In genomic region chr3:71415708-71416108, GRCh38 we compare ENCODE assay signal across 16 cellular contexts.
DNase-seq lines count a peak whose midpoint lies in the region; ATAC-seq and TF ChIP-seq lines count a peak whose summit lies in the region.
"Had no signal": no experiment of that assay in that cellular context is flagged by ENCODE, and none has a peak within 500 bp of the region (broad histone marks: within the 10 kb centered on the region; RNA-seq: fewer than 3 reads in every experiment).

No MANE protein-coding gene starts in this region.

- no peak for TF ChIP-seq CTCF in KMS-11 (conservative IDR thresholded peaks at IDR 0.05; ENCODE audit: low read depth, low read length)
- no peak for TF ChIP-seq CTCF in lower leg skin (IDR thresholded peaks at IDR 0.05)

- H3K27ac Mint-ChIP-seq in activated CD4-positive, alpha-beta T cell treated with anti-CD3 and anti-CD28 coated beads, Interleukin-2, amount 10 ng/mL, durations not matched to agents 7 days and 5 days: peak overlapping the region; percentile 68
- peak overlapping the region; percentile 93 for H3K27ac Mint-ChIP-seq in activated naive CD8-positive, alpha-beta T cell treated with anti-CD3 and anti-CD28 coated beads for 36 hours
- H3K27ac Mint-ChIP-seq in naive thymus-derived CD8-positive, alpha-beta T cell: peak overlapping the region; percentile 91 to 99 (median 96)
- H3K27ac Mint-ChIP-seq: GM23338 had no signal

- TF ChIP-seq POLR2A in lower leg skin (IDR thresholded peaks at IDR 0.05): no peak

- WGBS in lower leg skin, 2 donors: 72 to 82% methylated on average over 2 of the region's 2 CpGs

- H3K36me3 ChIP-seq in KMS-11 (ENCODE audit: insufficient read depth): no peaks in the 10 kb centered on the region
- H3K36me3 ChIP-seq: upper lobe of left lung had no signal

- H3K9me3 Mint-ChIP-seq in activated CD4-positive, alpha-beta T cell treated with anti-CD3 and anti-CD28 coated beads, Interleukin-2, amount 10 ng/mL, durations not matched to agents 7 days and 5 days: no peaks in the 10 kb centered on the region
- H3K9me3 Mint-ChIP-seq in activated naive CD8-positive, alpha-beta T cell treated with anti-CD3 and anti-CD28 coated beads for 36 hours: peaks cover 1% of the 10 kb centered on the region
- no peaks in the 10 kb centered on the region for H3K9me3 Mint-ChIP-seq in naive thymus-derived CD8-positive, alpha-beta T cell
- H3K9me3 Mint-ChIP-seq: GM23338 had no signal

- intact Hi-C loops in lower leg skin (cut with DNase I; ENCODE audit: low total_unique reads): no loop called here

- no peak for DNase-seq in activated CD4-positive, alpha-beta T cell treated with anti-CD3 and anti-CD28 coated beads, Interleukin-2, amount 10 ng/mL, durations not matched to agents 7 days and 5 days
- no peak for DNase-seq in activated CD4-positive, alpha-beta T cell treated with anti-CD3 and anti-CD28 coated beads for 48 hours
- no peak for DNase-seq in activated naive CD8-positive, alpha-beta T cell treated with anti-CD3 and anti-CD28 coated beads for 36 hours
- peak in 4 of 10 donors; percentile 48 to 70 (median 60) for DNase-seq in naive thymus-derived CD8-positive, alpha-beta T cell
- DNase-seq in amniotic stem cell (lab: John Stamatoyannopoulos, UW): no peak
- no peak for DNase-seq in lower leg skin (ENCODE audit: low spot score in 2 of 2)
- DNase-seq in COLO829 (ENCODE audit: low spot score): no peak
- DNase-seq: islet precursor cell; NCI-H2029 treated with DMSO at 0.1 percent for 48 hours; NCI-H510A treated with DMSO at 0.1 percent for 48 hours; stimulated activated CD4-positive, alpha-beta T cell treated with anti-CD3 and anti-CD28 coated beads, Interleukin-4, amount 100 ng/mL, for 4 hours; upper lobe of left lung had no signal

- H3K27me3 ChIP-seq in KMS-11 (ENCODE audit: insufficient read depth, low read depth): no peaks in the 10 kb centered on the region
- H3K27me3 ChIP-seq: upper lobe of left lung had no signal

- H3K4me1 Mint-ChIP-seq in activated CD4-positive, alpha-beta T cell treated with anti-CD3 and anti-CD28 coated beads, Interleukin-2, amount 10 ng/mL, durations not matched to agents 7 days and 5 days: peaks cover 49% of the 10 kb centered on the region
- H3K4me1 Mint-ChIP-seq in activated naive CD8-positive, alpha-beta T cell treated with anti-CD3 and anti-CD28 coated beads for 36 hours: peaks cover 92% of the 10 kb centered on the region
- H3K4me1 Mint-ChIP-seq in naive thymus-derived CD8-positive, alpha-beta T cell: peaks cover 41 to 93% (median 89%) of the 10 kb centered on the region in 4 donors

- H2AFZ ChIP-seq in KMS-11 (ENCODE audit: low read depth): no peak overlapping the region
- H2AFZ ChIP-seq: GM23338 had no signal

- H3K27me3 Mint-ChIP-seq in activated CD4-positive, alpha-beta T cell treated with anti-CD3 and anti-CD28 coated beads, Interleukin-2, amount 10 ng/mL, durations not matched to agents 7 days and 5 days: no peaks in the 10 kb centered on the region
- H3K27me3 Mint-ChIP-seq in activated naive CD8-positive, alpha-beta T cell treated with anti-CD3 and anti-CD28 coated beads for 36 hours: no peaks in the 10 kb centered on the region
- no peaks in the 10 kb centered on the region for H3K27me3 Mint-ChIP-seq in naive thymus-derived CD8-positive, alpha-beta T cell

- peaks cover 52% of the 10 kb centered on the region for H3K4me1 ChIP-seq in KMS-11 (ENCODE audit: low read depth, poor library complexity, severe bottlenecking)

- CTCF ChIA-PET in activated CD4-positive, alpha-beta T cell treated with anti-CD3 and anti-CD28 coated beads, Interleukin-2, amount 10 ng/mL, durations not matched to agents 7 days and 5 days (lab: Charles Lee): interaction anchor here (0.6 to 1.6 kb wide), 2 partner anchors 14 to 26 kb away, joined by 3 read pairs; no protein-coding TSS in a partner anchor

- peak; percentile 41 to 72 for ATAC-seq in naive thymus-derived CD8-positive, alpha-beta T cell
- ATAC-seq: GM12878, GM23338, sciatic nerve had no signal

- no peaks in the 10 kb centered on the region for H3K79me2 ChIP-seq in KMS-11 (ENCODE audit: insufficient read depth, low read depth)

- POLR2A ChIA-PET in activated CD4-positive, alpha-beta T cell treated with anti-CD3 and anti-CD28 coated beads, Interleukin-2, amount 10 ng/mL, durations not matched to agents 7 days and 5 days (lab: Charles Lee): no interaction called here
- POLR2A ChIA-PET in naive thymus-derived CD8-positive, alpha-beta T cell (lab: Charles Lee): interaction anchor here (0.6 to 3.4 kb wide), 7 partner anchors 12 to 285 kb away, joined by 3 to 19 read pairs (median 6); no protein-coding TSS in a partner anchor

- H4K20me1 ChIP-seq in KMS-11 (ENCODE audit: insufficient read depth): no peaks in the 10 kb centered on the region

- no peak overlapping the region for H3K27ac ChIP-seq in KMS-11

- no peak overlapping the region for H3K9ac ChIP-seq in KMS-11

- H3K4me2 ChIP-seq in KMS-11: peak overlapping the region; percentile 27
- H3K4me2 ChIP-seq: GM23338 had no signal

- no peak overlapping the region for H3K4me3 Mint-ChIP-seq in activated CD4-positive, alpha-beta T cell treated with anti-CD3 and anti-CD28 coated beads, Interleukin-2, amount 10 ng/mL, durations not matched to agents 7 days and 5 days
- H3K4me3 Mint-ChIP-seq in activated naive CD8-positive, alpha-beta T cell treated with anti-CD3 and anti-CD28 coated beads for 36 hours: peak overlapping the region; percentile 72
- peak overlapping the region; percentile 51 to 88 (median 76) for H3K4me3 Mint-ChIP-seq in naive thymus-derived CD8-positive, alpha-beta T cell
- H3K4me3 Mint-ChIP-seq: GM23338 had no signal

- peaks cover 13% of the 10 kb centered on the region for H3K36me3 Mint-ChIP-seq in activated CD4-positive, alpha-beta T cell treated with anti-CD3 and anti-CD28 coated beads, Interleukin-2, amount 10 ng/mL, durations not matched to agents 7 days and 5 days (ENCODE audit: low read depth)
- H3K36me3 Mint-ChIP-seq in activated naive CD8-positive, alpha-beta T cell treated with anti-CD3 and anti-CD28 coated beads for 36 hours: peaks cover 31% of the 10 kb centered on the region
- peaks cover 0 to 6% (median 2%) of the 10 kb centered on the region in 3 donors for H3K36me3 Mint-ChIP-seq in naive thymus-derived CD8-positive, alpha-beta T cell

- no peak overlapping the region for H3K4me3 ChIP-seq in KMS-11 (IDR thresholded peaks at IDR 0.05; ENCODE audit: insufficient read depth, low read depth, low read length)
- H3K4me3 ChIP-seq in lower leg skin (ENCODE audit: low read depth, poor library complexity, severe bottlenecking): no peak overlapping the region
- H3K4me3 ChIP-seq: GM12878, GM23338, upper lobe of left lung had no signal
